8 cellular contexts compared by ENCODE assay signal in genomic region chr2:60515751-60516226, GRCh38. TPM values are rescaled to one million over a fixed set of nuclear protein-coding genes. Genes with fewer than 3 reads are reported as not detected.
DNase-seq lines count a peak whose midpoint lies in the region; ATAC-seq and TF ChIP-seq lines count a peak whose summit lies in the region.

No MANE protein-coding gene starts in this region.

- H3K27ac Mint-ChIP-seq in Calu3 (ENCODE audit: unreplicated experiment) = no peak overlapping the region

- no peaks in the 10 kb centered on the region for H3K27me3 ChIP-seq in SK-N-SH (ENCODE audit: insufficient read depth)
- H3K27me3 ChIP-seq in gastrocnemius medialis = peaks cover 0 to 3% (median 2%) of the 10 kb centered on the region in 3 donors
- H3K27me3 ChIP-seq in H7 (ENCODE audit: control insufficient read depth, insufficient read depth, low read length) = no peaks in the 10 kb centered on the region

- H3K9me3 Mint-ChIP-seq in Calu3 (ENCODE audit: low read depth, unreplicated experiment) = no peaks in the 10 kb centered on the region

- H3K4me1 Mint-ChIP-seq in Calu3 (ENCODE audit: low read depth, unreplicated experiment) = peaks cover 28% of the 10 kb centered on the region

- no peak overlapping the region; the same call in 1 of the 2 replicates for H3K4me3 ChIP-seq in AG10803 (ENCODE audit: low read length)
- peak overlapping the region; percentile 15 to 49; a peak in 3 of 4 replicates for H3K4me3 ChIP-seq in SK-N-SH (ENCODE audit: low read depth in 2 of 2, low read length in 1 of 2)
- no peak overlapping the region for H3K4me3 ChIP-seq in mesodermal cell (ENCODE audit: extremely low read depth, insufficient read depth, low read length, poor library complexity, severe bottlenecking)
- H3K4me3 ChIP-seq in gastrocnemius medialis = no peak overlapping the region
- no peak overlapping the region for H3K4me3 ChIP-seq in H7 (ENCODE audit: insufficient read depth, low read depth, low read length)

- peak in 1 of 2 experiments; percentile 43; a peak in 1 of 4 replicates for TF ChIP-seq EP300 in SK-N-SH (IDR thresholded peaks at IDR 0.05; ENCODE audit: borderline replicate concordance in 1 of 2, low read depth in 1 of 2, low read length in 1 of 2)

- no peaks in the 10 kb centered on the region for H4K20me1 ChIP-seq in SK-N-SH (ENCODE audit: insufficient read depth)

- BruUV-seq in Calu3 (replicated peaks; lab: Mats Ljungman, UMichigan) = no TSS peak

- H3K36me3 Mint-ChIP-seq in Calu3 (ENCODE audit: insufficient read depth, unreplicated experiment) = no peaks in the 10 kb centered on the region

- intact Hi-C loops in gastrocnemius medialis (cut with DNase I; ENCODE audit: low total_unique reads) (no loop called here), Calu3 (cut with micrococcal nuclease; ENCODE audit: unreplicated experiment) (no loop called here)

- no peak for TF ChIP-seq POLR2A in gastrocnemius medialis (IDR thresholded peaks at IDR 0.05)

- H3K27ac ChIP-seq in SK-N-SH (ENCODE audit: low read depth in 2 of 2, low read length in 1 of 2) = peak overlapping the region; percentile 75 to 100; a peak in 3 of 4 replicates
- peak overlapping the region; percentile 83 for H3K27ac ChIP-seq in mesodermal cell (ENCODE audit: low read depth, low read length, severe bottlenecking)
- H3K27ac ChIP-seq in gastrocnemius medialis = no peak overlapping the region

- WGBS in SK-N-SH (ENCODE audit: low lambda C conversion rate) = 42% methylated on average over 6 of the region's 6 CpGs
- WGBS in mesodermal cell (ENCODE audit: insufficient coverage in 2 of 2), 2 experiments = 87 to 89% methylated on average over 3 to 4 of the region's 6 CpGs

- no peak for TF ChIP-seq RAD21 in SK-N-SH (IDR thresholded peaks at IDR 0.05; ENCODE audit: low read length)

- H2AFZ ChIP-seq in SK-N-SH (ENCODE audit: low read depth) = peak overlapping the region; percentile 85

- TF ChIP-seq CTCF in AG10803 (conservative IDR thresholded peaks at IDR 0.05; ENCODE audit: low read length) = peak; percentile 37
- TF ChIP-seq CTCF in SK-N-SH (IDR thresholded peaks at IDR 0.05) = peak; percentile 53
- TF ChIP-seq CTCF in gastrocnemius medialis (IDR thresholded peaks at IDR 0.05 in 4 of 5, conservative IDR thresholded peaks at IDR 0.05 in 1 of 5) = no peak
- no peak for TF ChIP-seq CTCF in Calu3 (IDR thresholded peaks at IDR 0.05; ENCODE audit: unreplicated experiment)

- POLR2A ChIA-PET in SK-N-SH (lab: Yijun Ruan, JAX) = no interaction called here

- H3K4me1 ChIP-seq in SK-N-SH (ENCODE audit: control insufficient read depth in 1 of 2, insufficient read depth in 2 of 2, low read depth in 1 of 2, low read length in 1 of 2) (peaks cover 0 to 22% of the 10 kb centered on the region in 2 experiments; a peak in 3 of 4 replicates), mesodermal cell (ENCODE audit: control insufficient read depth, insufficient read depth, low read length, poor library complexity, severe bottlenecking) (peaks cover 46% of the 10 kb centered on the region), gastrocnemius medialis (no peaks in the 10 kb centered on the region)

- H3K9me3 ChIP-seq in SK-N-SH (no peaks in the 10 kb centered on the region), mesodermal cell (ENCODE audit: control insufficient read depth, low read length) (no peaks in the 10 kb centered on the region), gastrocnemius medialis (no peaks in the 10 kb centered on the region)

- H3K4me2 ChIP-seq in SK-N-SH = peak overlapping the region; percentile 66

- peaks cover 16% of the 10 kb centered on the region for H3K79me2 ChIP-seq in SK-N-SH (ENCODE audit: insufficient read depth)

- H3K4me3 Mint-ChIP-seq in Calu3 (ENCODE audit: low read depth, unreplicated experiment) = no peak overlapping the region

- H3K9ac ChIP-seq in SK-N-SH = peak overlapping the region; percentile 85

- CTCF ChIA-PET in SK-N-SH (lab: Yijun Ruan, JAX) = interaction anchor here (0.6 to 1.5 kb wide), 2 partner anchors 34 to 66 kb away, joined by 3 to 5 read pairs; no protein-coding TSS in a partner anchor
- CTCF ChIA-PET in Calu3 (lab: Charles Lee) = no interaction called here

- ATAC-seq in GM18907 (IDR thresholded peaks at IDR 0.05; ENCODE audit: unreplicated experiment) (peak; percentile 86), HG03045 (IDR thresholded peaks at IDR 0.05; ENCODE audit: unreplicated experiment) (peak; percentile 89), gastrocnemius medialis (no peak)

- H3K27me3 Mint-ChIP-seq in Calu3 (ENCODE audit: unreplicated experiment) = peaks cover 24% of the 10 kb centered on the region

- no peaks in the 10 kb centered on the region for H3K9me2 ChIP-seq in SK-N-SH

- H3K36me3 ChIP-seq in SK-N-SH (replicated peaks in 1 of 2; ENCODE audit: control insufficient read depth in 1 of 2, insufficient read depth in 2 of 2, low read length in 1 of 2) (no peaks in the 10 kb centered on the region), mesodermal cell (ENCODE audit: control insufficient read depth, insufficient read depth, low read length) (no peaks in the 10 kb centered on the region), gastrocnemius medialis (no peaks in the 10 kb centered on the region), H7 (replicated peaks; ENCODE audit: control insufficient read depth, insufficient read depth, low read length) (peaks cover 2% of the 10 kb centered on the region; the same call in 1 of the 2 replicates)

- peak; percentile 93 for DNase-seq in AG10803 (ENCODE audit: low read depth)
- DNase-seq in SK-N-SH = no peak
- no peak for DNase-seq in gastrocnemius medialis
- no peak for DNase-seq in Calu3
- no peak for DNase-seq in H7

- in situ Hi-C loops in gastrocnemius medialis (cut with MboI; ENCODE audit: low sequenced_read_pairs in 4 of 4) = no loop called here

- H3F3A ChIP-seq in SK-N-SH (replicated peaks; ENCODE audit: insufficient read depth) = peaks cover 33% of the 10 kb centered on the region

TF ChIP-seq in SK-N-SH, 30 proteins besides CTCF, POLR2A, EP300 and RAD21:
- TF ChIP-seq JUND (IDR thresholded peaks at IDR 0.05) (peak; percentile 58), FOXM1 (IDR thresholded peaks at IDR 0.05; ENCODE audit: low read depth) (no peak), TCF12 (IDR thresholded peaks at IDR 0.05) (0 out of 2 replicates have a peak, but pooled peaks have one; percentile 36), IRF3 (IDR thresholded peaks at IDR 0.05; ENCODE audit: low read depth, low read length) (no peak), FOSL2 (IDR thresholded peaks at IDR 0.05; ENCODE audit: borderline replicate concordance, low read depth) (peak; percentile 86)

RNA-seq across cellular contexts. Expression of gene BCL11A, which starts 37.7 kb away (rescaled TPM):
- 1.9 and 2.4 TPM in 2 replicates for polyA plus RNA-seq in SK-N-SH (2012; rRNA removed)
- 1.8 and 2.3 TPM in 2 replicates for polyA plus RNA-seq in SK-N-SH (2012; cell fraction: cytosol; rRNA removed)
- 3.6 and 5.5 TPM in 2 replicates for polyA plus RNA-seq in SK-N-SH (2012; cell fraction: nucleus; rRNA removed)
- 11.3 TPM for polyA plus RNA-seq in mesodermal cell (2013, experiment 1 of 2)
- 11.6 TPM for polyA plus RNA-seq in mesodermal cell (2013, experiment 2 of 2)
- total RNA-seq in gastrocnemius medialis = 1 to 10 TPM in 1 of 4 donors, under 1 TPM in 2, not detected in 1; 0.04 to 1.0 (median 0.07) TPM
- 8.1 and 8.5 TPM in 2 replicates for total RNA-seq in Calu3 (2022)
- 30.5 and 34.9 TPM in 2 replicates for total RNA-seq in H7 (2014; rRNA removed; shearing (Covaris generic))

Comparison
In these comparisons a context has a peak if more than half of its experiments do, and no peak if none do; other contexts are left out.
1. H3K4me3 ChIP-seq: peak in SK-N-SH (2 of 2); none in AG10803 (single experiment), mesodermal cell (single experiment), gastrocnemius medialis (0 of 4) and H7 (single experiment).
2. CTCF ChIP-seq: peak in AG10803 (single experiment) and SK-N-SH (single experiment); none in gastrocnemius medialis (0 of 5) and Calu3 (single experiment).
3. ATAC-seq: peak in GM18907 (single experiment) and HG03045 (single experiment); none in gastrocnemius medialis (0 of 2).
4. H3K27ac ChIP-seq: peak in SK-N-SH (2 of 2) and mesodermal cell (single experiment); none in gastrocnemius medialis (0 of 4).